In the genomic region with DNA sequence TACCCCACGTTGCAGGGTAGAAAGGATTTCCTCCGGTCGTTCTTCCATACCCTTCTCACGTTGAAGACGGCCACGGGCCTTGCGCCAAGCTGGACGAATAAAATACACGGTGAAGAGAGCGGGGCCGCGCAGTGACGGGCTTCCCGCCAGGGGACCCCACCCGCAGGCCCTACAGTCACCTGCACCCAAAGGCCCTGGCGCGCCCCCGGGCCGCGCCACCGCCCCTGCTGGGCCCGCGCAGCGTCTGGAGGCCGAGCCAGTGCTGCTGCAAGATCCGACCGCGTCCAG, we compare ENCODE assay signal across 8 cellular contexts. TPM values are rescaled to one million over a fixed set of nuclear protein-coding genes. Genes with fewer than 3 reads are reported as not detected.
DNase-seq lines count a peak whose midpoint lies in the region; TF ChIP-seq lines count a peak whose summit lies in the region.

No MANE protein-coding gene starts in this region.

- no peaks in the 10 kb centered on the region for H3K9me2 ChIP-seq in OCI-LY1 (ENCODE audit: low read depth, low read length)

- H4K20me1 ChIP-seq in OCI-LY1 (ENCODE audit: insufficient read depth, low read length) = no peaks in the 10 kb centered on the region

- DNase-seq in CD14-positive monocyte (ENCODE audit: low spot score) (no peak), endothelial cell (ENCODE audit: low spot score) (no peak), MV-4-11 (lab: John Stamatoyannopoulos, UW) (no peak), midbrain (lab: John Stamatoyannopoulos, UW) (no peak), UCSD-AML1 (lab: John Stamatoyannopoulos, UW; ENCODE audit: unreplicated experiment) (no peak), HuH-7.5 (ENCODE audit: low spot score) (no peak)

- H3K4me3 Mint-ChIP-seq in CD14-positive monocyte (peak overlapping the region; percentile 96 to 97), endothelial cell (ENCODE audit: unreplicated experiment) (peak overlapping the region; percentile 96)

- H3K9me3 Mint-ChIP-seq in CD14-positive monocyte (no peaks in the 10 kb centered on the region), endothelial cell (ENCODE audit: unreplicated experiment) (no peaks in the 10 kb centered on the region)

- peak overlapping the region; percentile 98 for H3K4me2 ChIP-seq in OCI-LY1 (ENCODE audit: low read length)

- no peaks in the 10 kb centered on the region for H3F3A ChIP-seq in OCI-LY1 (ENCODE audit: insufficient read depth, low read length)

- peaks cover 0 to 5% (median 4%) of the 10 kb centered on the region in 3 donors for H3K27me3 Mint-ChIP-seq in CD14-positive monocyte (ENCODE audit: low read depth in 3 of 3)
- H3K27me3 Mint-ChIP-seq in endothelial cell (ENCODE audit: unreplicated experiment) = peaks cover 9% of the 10 kb centered on the region

- H3K9ac ChIP-seq in OCI-LY1 (ENCODE audit: low read length) = peak overlapping the region; percentile 52; the same call in 1 of the 2 replicates

- peaks cover 38% of the 10 kb centered on the region for H3K79me2 ChIP-seq in OCI-LY1 (ENCODE audit: insufficient read depth, low read length)

- H3K27me3 ChIP-seq in OCI-LY1 (ENCODE audit: insufficient read depth, low read length) = no peaks in the 10 kb centered on the region
- H3K27me3 ChIP-seq in neutrophil = peaks cover 10% of the 10 kb centered on the region

- TF ChIP-seq CTCF in CD14-positive monocyte (IDR thresholded peaks at IDR 0.05) (no peak), OCI-LY1 (IDR thresholded peaks at IDR 0.05; ENCODE audit: low read length) (no peak), endothelial cell (IDR thresholded peaks at IDR 0.05; ENCODE audit: unreplicated experiment) (no peak), neutrophil (IDR thresholded peaks at IDR 0.05) (no peak)

- intact Hi-C loops in CD14-positive monocyte (cut with micrococcal nuclease) = loop anchor here (5.0 to 10.0 kb wide), 2 partner anchors 145 to 347 kb away; partner anchors contain the start of genes CNDP2 (in 1 of the 2) and CYB5A (in 1 of the 2)

- H3K9me3 ChIP-seq in OCI-LY1 (ENCODE audit: low read length) (no peaks in the 10 kb centered on the region), neutrophil (no peaks in the 10 kb centered on the region)

- H2AFZ ChIP-seq in OCI-LY1 (ENCODE audit: low read length) = peak overlapping the region; percentile 16; the same call in 1 of the 2 replicates

- peak overlapping the region; percentile 71 to 99 (median 98) for H3K27ac Mint-ChIP-seq in CD14-positive monocyte
- no peak overlapping the region for H3K27ac Mint-ChIP-seq in endothelial cell (ENCODE audit: unreplicated experiment)

- H3K4me1 Mint-ChIP-seq in CD14-positive monocyte (peaks cover 19% of the 10 kb centered on the region), endothelial cell (ENCODE audit: unreplicated experiment) (peaks cover 20% of the 10 kb centered on the region)

- H3K4me3 ChIP-seq in OCI-LY1 (ENCODE audit: low read depth, low read length, poor library complexity, severe bottlenecking) (peak overlapping the region; percentile 84), neutrophil (ENCODE audit: low read depth in 1 of 2, low read length in 1 of 2) (peak overlapping the region; percentile 72 to 92)

- H3K36me3 Mint-ChIP-seq in CD14-positive monocyte = peaks cover 8 to 11% of the 10 kb centered on the region in 2 donors
- H3K36me3 Mint-ChIP-seq in endothelial cell (ENCODE audit: low read depth, unreplicated experiment) = peaks cover 3% of the 10 kb centered on the region

- peaks cover 40% of the 10 kb centered on the region for H3K4me1 ChIP-seq in OCI-LY1 (ENCODE audit: insufficient read depth, low read length, severe bottlenecking)
- peaks cover 13 to 14% of the 10 kb centered on the region in 2 experiments for H3K4me1 ChIP-seq in neutrophil (ENCODE audit: control insufficient read depth in 1 of 2, insufficient read depth in 1 of 2, low read depth in 1 of 2, low read length in 1 of 2)

- peaks cover 27% of the 10 kb centered on the region; the same call in 1 of the 2 replicates for H3K36me3 ChIP-seq in OCI-LY1 (ENCODE audit: insufficient read depth, low read length)
- H3K36me3 ChIP-seq in neutrophil = no peaks in the 10 kb centered on the region

- no peak overlapping the region for H3K27ac ChIP-seq in OCI-LY1 (ENCODE audit: low read depth, low read length, poor library complexity, severe bottlenecking)
- peak overlapping the region; percentile 77 for H3K27ac ChIP-seq in neutrophil

RNA-seq across cellular contexts. Expression of gene FBXO15, which starts 0.2 kb away (rescaled TPM):
- polyA plus RNA-seq in CD14-positive monocyte = not detected
- 5.4 TPM for total RNA-seq in endothelial cell (ENCODE audit: unreplicated experiment)

RNA-seq across cellular contexts. Expression of gene TIMM21, which starts 0.9 kb away (rescaled TPM):
- 10 to 100 TPM; 11.0 to 15.6 TPM for polyA plus RNA-seq in CD14-positive monocyte
- total RNA-seq in endothelial cell (ENCODE audit: unreplicated experiment) = 22.2 TPM
